Comparison of ENCODE assay signal across 8 cellular contexts in the genomic region with DNA sequence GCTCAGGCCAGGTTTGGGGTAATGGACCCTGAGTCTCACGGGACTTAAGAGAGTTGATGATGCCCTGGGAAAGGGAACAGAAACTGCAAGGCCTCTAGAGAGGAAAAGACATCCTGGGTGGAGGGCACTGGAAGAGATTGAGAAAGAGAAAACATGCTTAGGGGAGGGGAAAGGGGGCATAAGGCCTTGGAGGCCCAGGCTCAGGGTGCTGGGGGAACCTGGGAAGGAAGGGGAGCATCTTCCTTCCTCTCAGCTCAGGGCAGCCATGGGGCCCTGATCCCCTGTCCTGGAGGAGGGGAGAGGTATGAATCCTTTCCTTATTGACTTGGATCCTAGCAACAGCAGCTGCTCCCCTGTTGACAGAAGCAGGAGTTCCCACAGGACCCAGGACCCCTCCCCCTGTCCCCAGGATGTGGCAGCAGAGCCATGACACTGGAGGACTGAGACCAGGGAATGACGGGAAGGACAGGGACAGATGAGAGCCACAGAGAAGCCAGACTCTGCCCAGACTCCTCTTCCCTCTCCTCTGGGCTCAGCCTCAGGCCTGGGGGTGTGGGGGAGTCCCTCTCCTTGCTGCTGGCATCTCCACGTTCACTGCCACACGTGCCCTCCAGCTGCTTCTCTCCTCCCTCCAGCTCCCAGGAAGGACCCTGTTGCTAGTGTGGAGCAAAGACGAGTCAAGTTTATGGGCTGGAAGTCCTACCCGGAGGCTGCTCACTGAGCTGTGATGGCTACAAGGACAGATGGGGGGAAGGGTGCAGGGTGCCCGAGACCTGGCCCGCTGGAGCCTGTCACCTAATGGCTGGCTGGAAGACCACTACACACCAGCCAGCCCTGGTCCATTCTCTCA. TPM values are rescaled to one million over a fixed set of nuclear protein-coding genes. Genes with fewer than 3 reads are reported as not detected.
DNase-seq lines count a peak whose midpoint lies in the region; ATAC-seq and TF ChIP-seq lines count a peak whose summit lies in the region.

No MANE protein-coding gene starts in this region.

- H3K9ac ChIP-seq in smooth muscle cell (ENCODE audit: low read depth) = no peak overlapping the region

- H3K79me2 ChIP-seq in hepatocyte (peaks cover 5% of the 10 kb centered on the region), smooth muscle cell (ENCODE audit: low read depth) (no peaks in the 10 kb centered on the region)

- H3K27me3 ChIP-seq in Peyer's patch = no peaks in the 10 kb centered on the region
- H3K27me3 ChIP-seq in hepatocyte = no peaks in the 10 kb centered on the region
- no peaks in the 10 kb centered on the region for H3K27me3 ChIP-seq in smooth muscle cell (ENCODE audit: low read depth)

- peak overlapping the region; percentile 21 to 83 (median 58) for H3K27ac ChIP-seq in Peyer's patch
- peak overlapping the region; percentile 89 for H3K27ac ChIP-seq in hepatocyte
- H3K27ac ChIP-seq in smooth muscle cell (ENCODE audit: low read depth) = peak overlapping the region; percentile 90

- H3K9me3 ChIP-seq in Peyer's patch (no peaks in the 10 kb centered on the region), hepatocyte (ENCODE audit: low read depth) (no peaks in the 10 kb centered on the region), smooth muscle cell (replicated peaks; ENCODE audit: low read depth) (no peaks in the 10 kb centered on the region)

- 45% methylated on average over 8 of the region's 8 CpGs for WGBS in hepatocyte (ENCODE audit: low lambda C conversion rate, missing lambda C conversion rate)
- 48% methylated on average over 8 of the region's 8 CpGs for WGBS in smooth muscle cell (ENCODE audit: low lambda C conversion rate)

- H3K4me3 ChIP-seq in Peyer's patch (no peak overlapping the region), hepatocyte (no peak overlapping the region), smooth muscle cell (no peak overlapping the region)

- H3K9me2 ChIP-seq in hepatocyte (replicated peaks; ENCODE audit: insufficient read depth) = no peaks in the 10 kb centered on the region

- peaks cover 0 to 76% (median 9%) of the 10 kb centered on the region in 4 donors for H3K4me1 ChIP-seq in Peyer's patch
- H3K4me1 ChIP-seq in hepatocyte (ENCODE audit: insufficient read depth) = peaks cover 54% of the 10 kb centered on the region
- peaks cover 15% of the 10 kb centered on the region for H3K4me1 ChIP-seq in smooth muscle cell (ENCODE audit: low read depth)

- H3K4me2 ChIP-seq in hepatocyte = peak overlapping the region; percentile 57
- H3K4me2 ChIP-seq in smooth muscle cell = peak overlapping the region; percentile 30

- H2AFZ ChIP-seq in hepatocyte (no peak overlapping the region), smooth muscle cell (ENCODE audit: low read depth) (no peak overlapping the region)

- H4K20me1 ChIP-seq in hepatocyte (ENCODE audit: insufficient read depth, poor library complexity, severe bottlenecking) (no peaks in the 10 kb centered on the region), smooth muscle cell (ENCODE audit: low read depth) (peaks cover 5% of the 10 kb centered on the region)

- peaks cover 0 to 35% (median 0%) of the 10 kb centered on the region in 3 donors for H3K36me3 ChIP-seq in Peyer's patch
- no peaks in the 10 kb centered on the region for H3K36me3 ChIP-seq in hepatocyte (replicated peaks; ENCODE audit: insufficient read depth, low read depth)
- no peaks in the 10 kb centered on the region for H3K36me3 ChIP-seq in smooth muscle cell (ENCODE audit: low read depth)

- TF ChIP-seq POLR2A in Peyer's patch (IDR thresholded peaks at IDR 0.05) = no peak

- DNase-seq in DMS153 (lab: John Stamatoyannopoulos, UW) (peak; percentile 18), DMS153 treated with DMSO at 0.1 percent for 48 hours (lab: John Stamatoyannopoulos, UW; ENCODE audit: unreplicated experiment) (no peak), Peyer's patch (no peak), hepatocyte (ENCODE audit: low spot score) (peak; percentile 53), smooth muscle cell (lab: John Stamatoyannopoulos, UW; ENCODE audit: unreplicated experiment) (no peak), C1 segment of cervical spinal cord (lab: John Stamatoyannopoulos, UW) (no peak)
- DNase-seq in activated CD8-positive, alpha-beta memory T cell treated with anti-CD3 and anti-CD28 coated beads, Interleukin-2, amount 50 U/mL, for 4 hours = no peak

- TF ChIP-seq CTCF in Peyer's patch (IDR thresholded peaks at IDR 0.05) (no peak), hepatocyte (IDR thresholded peaks at IDR 0.05; ENCODE audit: poor library complexity) (no peak), smooth muscle cell (IDR thresholded peaks at IDR 0.05; ENCODE audit: borderline replicate concordance, insufficient read depth, poor library complexity, severe bottlenecking) (no peak)

- ATAC-seq in GM21390 (IDR thresholded peaks at IDR 0.05; ENCODE audit: unreplicated experiment) = no peak

- peaks cover 34% of the 10 kb centered on the region for H3F3A ChIP-seq in smooth muscle cell (ENCODE audit: low read depth)

RNA-seq across cellular contexts. Expression of gene GPBAR1, which starts 0.8 kb away (rescaled TPM):
- total RNA-seq in Peyer's patch (1 to 10 TPM; 3.3 to 7.0 (median 3.9) TPM), hepatocyte (6.1 and 10.9 TPM in 2 replicates), smooth muscle cell (0.94 and 1.3 TPM in 2 replicates)
- polyA plus RNA-seq in hepatocyte (23.4 and 25.6 TPM in 2 replicates), smooth muscle cell (1.6 and 2.6 TPM in 2 replicates)

RNA-seq across cellular contexts. Expression of gene AAMP, which starts 8.3 kb away (rescaled TPM):
- total RNA-seq in Peyer's patch (100 to 1,000 TPM in 3 of 4 donors, 10 to 100 TPM in 1; 91.8 to 151 (median 115) TPM), hepatocyte (104 and 140 TPM in 2 replicates), smooth muscle cell (58.9 and 71.5 TPM in 2 replicates)
- polyA plus RNA-seq in hepatocyte (166 and 179 TPM in 2 replicates), smooth muscle cell (95.8 and 135 TPM in 2 replicates)

RNA-seq across cellular contexts. Expression of gene PNKD, which starts 8.7 kb away (rescaled TPM):
- total RNA-seq in Peyer's patch (100 to 1,000 TPM in 1 of 4 donors, 10 to 100 TPM in 3; 63.9 to 690 (median 70.4) TPM), hepatocyte (48.7 and 56.3 TPM in 2 replicates), smooth muscle cell (26.1 and 42.0 TPM in 2 replicates)
- polyA plus RNA-seq in hepatocyte (140 and 145 TPM in 2 replicates), smooth muscle cell (109 and 126 TPM in 2 replicates)

RNA-seq across cellular contexts. Expression of gene TMBIM1, which starts 30.7 kb away (rescaled TPM):
- 100 to 1,000 TPM in 3 of 4 donors, 10 to 100 TPM in 1; 97.4 to 431 (median 280) TPM for total RNA-seq in Peyer's patch
- 167 and 224 TPM in 2 replicates for total RNA-seq in hepatocyte
- 265 and 302 TPM in 2 replicates for polyA plus RNA-seq in hepatocyte
- total RNA-seq in smooth muscle cell = 109 TPM in 2 replicates
- 121 and 172 TPM in 2 replicates for polyA plus RNA-seq in smooth muscle cell

RNA-seq across cellular contexts. Expression of gene ARPC2, which starts 44.7 kb away (rescaled TPM):
- total RNA-seq in Peyer's patch (100 to 1,000 TPM; 210 to 284 (median 246) TPM), hepatocyte (310 and 312 TPM in 2 replicates), smooth muscle cell (645 and 653 TPM in 2 replicates)
- polyA plus RNA-seq in hepatocyte (436 and 482 TPM in 2 replicates), smooth muscle cell (858 and 872 TPM in 2 replicates)

Comparison
In these comparisons a context has a peak if more than half of its experiments do, and no peak if none do; other contexts are left out.
1. DNase-seq: peak in DMS153 (single experiment) and hepatocyte (single experiment); none in DMS153 treated with DMSO at 0.1 percent for 48 hours (single experiment), Peyer's patch (0 of 3), smooth muscle cell (single experiment), C1 segment of cervical spinal cord (0 of 14) and activated CD8-positive, alpha-beta memory T cell treated with anti-CD3 and anti-CD28 coated beads, Interleukin-2, amount 50 U/mL, for 4 hours (single experiment).
2. Peak in every context shown above with its lines, with median percentiles within 50 percentile points of each other: H3K27ac ChIP-seq.